Comparison of ENCODE assay signal across 17 cellular contexts in the genomic region with DNA sequence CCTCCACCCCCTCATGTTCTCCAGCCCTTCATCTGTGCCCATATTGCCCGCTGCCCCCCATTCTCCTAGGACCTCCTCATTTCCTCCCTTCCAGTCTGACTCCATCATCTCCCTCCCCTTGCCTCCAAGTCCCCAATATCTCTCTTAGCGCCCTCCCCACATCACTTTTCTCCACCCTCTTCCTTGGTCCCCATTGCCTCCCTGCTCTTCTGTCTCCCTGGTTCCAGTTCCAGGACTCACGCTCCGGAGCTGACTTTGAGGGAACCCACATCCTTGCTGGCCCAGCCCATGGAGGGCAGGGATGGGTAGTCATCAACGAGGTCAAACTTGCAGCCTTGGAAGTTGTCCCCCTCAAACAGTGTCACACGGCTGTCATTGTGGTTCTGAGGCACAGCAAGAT. TPM values are rescaled to one million over a fixed set of nuclear protein-coding genes. Genes with fewer than 3 reads are reported as not detected.
DNase-seq lines count a peak whose midpoint lies in the region; ATAC-seq and TF ChIP-seq lines count a peak whose summit lies in the region.
"Had no signal": no experiment of that assay in that cellular context is flagged by ENCODE, and none has a peak within 500 bp of the region (broad histone marks: within the 10 kb centered on the region; RNA-seq: fewer than 3 reads in every experiment).

No MANE protein-coding gene starts in this region.

- in situ Hi-C loops in GM13977 (cut with MboI; ENCODE audit: low pct_unique_long_range_greater_than_20kb, low sequenced_read_pairs, unreplicated experiment), result no loop called here

- peaks cover 96% of the 10 kb centered on the region for H3K27me3 ChIP-seq in RWPE2 (ENCODE audit: insufficient read depth, poor library complexity, severe bottlenecking)
- H3K27me3 ChIP-seq: BE2C had no signal

- H3K9me3 ChIP-seq in RWPE2 (ENCODE audit: severe bottlenecking), result no peaks in the 10 kb centered on the region
- H3K9me3 ChIP-seq: BE2C, Caco-2 had no signal

- H3K4me3 ChIP-seq in RWPE2 (ENCODE audit: severe bottlenecking), result no peak overlapping the region
- H3K4me3 ChIP-seq: GM23248 had no signal

- no peaks in the 10 kb centered on the region for H3K36me3 ChIP-seq in RWPE2 (ENCODE audit: low read depth)
- H3K36me3 ChIP-seq: BE2C had no signal

- H3K27ac ChIP-seq in RWPE2 (ENCODE audit: poor library complexity, severe bottlenecking), result no peak overlapping the region
- H3K27ac ChIP-seq: C4-2B, GM23248 had no signal

- no peak for TF ChIP-seq CTCF in GM13977 (IDR thresholded peaks at IDR 0.05; ENCODE audit: extremely low read depth, insufficient read depth, missing control alignments)
- no peak for TF ChIP-seq CTCF in RWPE2 (IDR thresholded peaks at IDR 0.05; ENCODE audit: poor library complexity, severe bottlenecking)

- DNase-seq in GM13977 (ENCODE audit: low spot score) (peak; percentile 15), RWPE2 (ENCODE audit: low spot score) (peak; percentile 19), epidermal melanocyte (ENCODE audit: insufficient read length, low spot score) (peak; percentile 8), posterior vena cava (ENCODE audit: low spot score) (peak; percentile 35), NCI-H2029 (lab: John Stamatoyannopoulos, UW) (no peak), SHP77 (lab: John Stamatoyannopoulos, UW) (no peak)
- DNase-seq: ACHN; BE2C; CD4-positive, alpha-beta T cell; GM23248; H9; KG1 had no signal

- intact Hi-C loops in posterior vena cava (cut with DNase I), result no loop called here

- ATAC-seq in RWPE2 (ENCODE audit: low read depth) (no peak), HG03571 (IDR thresholded peaks at IDR 0.05; ENCODE audit: unreplicated experiment) (no peak), GM21717 (IDR thresholded peaks at IDR 0.05; ENCODE audit: unreplicated experiment) (no peak)

- no peaks in the 10 kb centered on the region for H3K4me1 ChIP-seq in RWPE2 (ENCODE audit: insufficient read depth, poor library complexity, severe bottlenecking)

RNA-seq across cellular contexts. Expression of a gene that starts 2.6 kb away (rescaled TPM):
- total RNA-seq in posterior vena cava, result not detected
- total RNA-seq: CD4-positive, alpha-beta T cell; GM23248; H9; HT-29 had no signal

RNA-seq across cellular contexts. Expression of a gene that starts 5.6 kb away (rescaled TPM):
- not detected for total RNA-seq in posterior vena cava
- total RNA-seq: Caco-2; CD4-positive, alpha-beta T cell; GM23248; H9; HT-29 had no signal

RNA-seq across cellular contexts. Expression of a gene that starts 31.1 kb away (rescaled TPM):
- not detected for total RNA-seq in posterior vena cava
- total RNA-seq: CD4-positive, alpha-beta T cell; GM23248; HT-29 had no signal

RNA-seq across cellular contexts. Expression of a gene that starts 50.7 kb away (rescaled TPM):
- not detected for total RNA-seq in posterior vena cava
- total RNA-seq: CD4-positive, alpha-beta T cell; GM23248; HT-29 had no signal

Comparison
In these comparisons a context has a peak if more than half of its experiments do, and no peak if none do; other contexts are left out.
1. DNase-seq: peak in GM13977 (single experiment), RWPE2 (single experiment), epidermal melanocyte (single experiment) and posterior vena cava (single experiment); none in NCI-H2029 (single experiment) and SHP77 (0 of 2).